ENCODE assay signal across 1 cellular context in genomic region chr19:50835785-50836542, GRCh38.
TF ChIP-seq lines count a peak whose summit lies in the region.

No MANE protein-coding gene starts in this region.

TF ChIP-seq in HepG2, 621 proteins besides CTCF, POLR2A, EP300 and RAD21 (continued from another document and continues in another):
- TF ChIP-seq ZNF788 (CRISPR knock-in tag; IDR thresholded peaks at IDR 0.05; ENCODE audit: borderline replicate concordance) (peak; percentile 57; the same call in 1 of the 2 replicates), ATF2 (CRISPR knock-in tag; IDR thresholded peaks at IDR 0.05) (no peak), BHLHE40 (IDR thresholded peaks at IDR 0.05; ENCODE audit: low read length) (no peak), ZNF761 (CRISPR knock-in tag; conservative IDR thresholded peaks at IDR 0.05) (no peak), MEIS2 (CRISPR knock-in tag; IDR thresholded peaks at IDR 0.05) (peak; percentile 26; the same call in 1 of the 2 replicates), MYNN (CRISPR knock-in tag; IDR thresholded peaks at IDR 0.05; ENCODE audit: low read depth) (no peak), ZNF567 (CRISPR knock-in tag; IDR thresholded peaks at IDR 0.05; ENCODE audit: borderline replicate concordance) (no peak), KLF16 (CRISPR knock-in tag; IDR thresholded peaks at IDR 0.05) (no peak), ZNF83 (CRISPR knock-in tag; IDR thresholded peaks at IDR 0.05; ENCODE audit: borderline replicate concordance) (no peak), ZNF792 (CRISPR knock-in tag; IDR thresholded peaks at IDR 0.05) (no peak), CSRNP2 (CRISPR knock-in tag; conservative IDR thresholded peaks at IDR 0.05; ENCODE audit: low read depth) (no peak), ADNP (CRISPR knock-in tag; IDR thresholded peaks at IDR 0.05) (no peak), AKNA (CRISPR knock-in tag; IDR thresholded peaks at IDR 0.05; ENCODE audit: borderline replicate concordance) (no peak), NPAS2 (CRISPR knock-in tag; IDR thresholded peaks at IDR 0.05; ENCODE audit: borderline replicate concordance) (no peak), MED1 (CRISPR knock-in tag; IDR thresholded peaks at IDR 0.05) (0 out of 2 replicates have a peak, but pooled peaks have one; percentile 16), SRSF9 (IDR thresholded peaks at IDR 0.05; ENCODE audit: borderline replicate concordance, insufficient read depth, low read depth, low read length, poor library complexity, severe bottlenecking) (no peak), ARID4A (CRISPR knock-in tag; IDR thresholded peaks at IDR 0.05; ENCODE audit: borderline replicate concordance) (peak; percentile 58), DMTF1 (CRISPR knock-in tag; IDR thresholded peaks at IDR 0.05) (no peak), ZBTB37 (CRISPR knock-in tag; IDR thresholded peaks at IDR 0.05) (no peak), ZNF629 (CRISPR knock-in tag; conservative IDR thresholded peaks at IDR 0.05) (0 out of 2 replicates have a peak, but pooled peaks have one; percentile 39), HNF1B (CRISPR knock-in tag; IDR thresholded peaks at IDR 0.05) (no peak), ZNF230 (CRISPR knock-in tag; IDR thresholded peaks at IDR 0.05) (no peak), RNF219 (CRISPR knock-in tag; IDR thresholded peaks at IDR 0.05) (no peak), ONECUT2 (CRISPR knock-in tag; IDR thresholded peaks at IDR 0.05) (peak; percentile 83), ZNF780A (CRISPR knock-in tag; IDR thresholded peaks at IDR 0.05) (no peak), FOXJ3 (CRISPR knock-in tag; IDR thresholded peaks at IDR 0.05; ENCODE audit: borderline replicate concordance) (no peak), SKIL (CRISPR knock-in tag; IDR thresholded peaks at IDR 0.05; ENCODE audit: borderline replicate concordance) (no peak), ZNF33B (CRISPR knock-in tag; IDR thresholded peaks at IDR 0.05) (no peak), ZNF512 (CRISPR knock-in tag; IDR thresholded peaks at IDR 0.05) (no peak), FOXM1 (CRISPR knock-in tag; IDR thresholded peaks at IDR 0.05) (no peak), EHMT2 (IDR thresholded peaks at IDR 0.05; ENCODE audit: borderline replicate concordance, low read depth, low read length) (no peak)
